Comparison of ENCODE assay signal across 19 cellular contexts in the genomic region with DNA sequence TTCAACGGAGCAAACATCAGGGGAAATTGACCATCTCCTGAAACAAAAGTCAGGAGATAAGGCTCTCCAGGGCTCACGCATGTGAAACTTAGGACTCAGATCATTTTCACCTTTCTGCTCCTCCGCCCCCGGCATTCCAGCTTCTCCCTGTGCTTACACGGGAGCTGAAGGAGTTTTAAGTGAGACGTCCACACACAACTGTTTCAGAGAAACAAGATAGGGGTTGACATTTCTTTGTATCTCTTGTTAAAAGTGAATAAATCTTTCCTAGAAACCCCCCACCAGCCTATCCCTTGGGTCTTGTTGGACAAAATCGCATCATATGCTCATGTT. TPM values are rescaled to one million over a fixed set of nuclear protein-coding genes. Genes with fewer than 3 reads are reported as not detected.
DNase-seq lines count a peak whose midpoint lies in the region; ATAC-seq and TF ChIP-seq lines count a peak whose summit lies in the region.
"Had no signal": no experiment of that assay in that cellular context is flagged by ENCODE, and none has a peak within 500 bp of the region (broad histone marks: within the 10 kb centered on the region; RNA-seq: fewer than 3 reads in every experiment).

No MANE protein-coding gene starts in this region.

- H3K4me1 ChIP-seq in GM23338 (ENCODE audit: insufficient read depth) (peaks cover 28% of the 10 kb centered on the region), HUES64 (ENCODE audit: insufficient read depth, low read length) (peaks cover 25% of the 10 kb centered on the region), iPS-20b (ENCODE audit: insufficient read depth, low read length) (peaks cover 22% of the 10 kb centered on the region), parathyroid adenoma (peaks cover 7% of the 10 kb centered on the region)
- H3K4me1 ChIP-seq: SJCRH30 had no signal

- H3K9me2 ChIP-seq in GM23338 (ENCODE audit: insufficient read depth) = peaks cover 6% of the 10 kb centered on the region; the same call in 1 of the 2 replicates

- H3K36me3 ChIP-seq in GM23338 (ENCODE audit: insufficient read depth) = no peaks in the 10 kb centered on the region
- no peaks in the 10 kb centered on the region for H3K36me3 ChIP-seq in HUES64 (ENCODE audit: insufficient read depth, low read length)
- H3K36me3 ChIP-seq in iPS-20b (ENCODE audit: insufficient read depth, low read depth, low read length) = no peaks in the 10 kb centered on the region
- no peaks in the 10 kb centered on the region for H3K36me3 ChIP-seq in parathyroid adenoma (ENCODE audit: control insufficient read depth, insufficient read depth, low read length)
- H3K36me3 ChIP-seq: SJCRH30 had no signal

- H4K20me1 ChIP-seq in GM23338 (replicated peaks; ENCODE audit: insufficient read depth) = no peaks in the 10 kb centered on the region

- H3K9ac ChIP-seq in HUES64 (ENCODE audit: low read depth, low read length) (no peak overlapping the region), iPS-20b (ENCODE audit: low read depth, low read length) (peak overlapping the region; percentile 7; the same call in 1 of the 2 replicates), parathyroid adenoma (no peak overlapping the region)

- WGBS in HUES64 = 65% methylated on average over 7 of the region's 7 CpGs

- H3K9me3 ChIP-seq in HUES64 (ENCODE audit: insufficient read depth, low read depth, low read length) (no peaks in the 10 kb centered on the region), iPS-20b (ENCODE audit: insufficient read depth, low read depth, low read length) (no peaks in the 10 kb centered on the region), parathyroid adenoma (ENCODE audit: control insufficient read depth, low read length) (no peaks in the 10 kb centered on the region)
- H3K9me3 ChIP-seq: SJCRH30 had no signal

- H3K27ac Mint-ChIP-seq in GM23338 = peak overlapping the region; percentile 17; the same call in 1 of the 2 replicates
- H3K27ac Mint-ChIP-seq: CD8-positive, alpha-beta T cell had no signal

- H3K27me3 ChIP-seq in GM23338 (ENCODE audit: insufficient read depth) (no peaks in the 10 kb centered on the region), HUES64 (ENCODE audit: insufficient read depth, low read length) (no peaks in the 10 kb centered on the region), iPS-20b (ENCODE audit: insufficient read depth, low read length) (peaks cover 7% of the 10 kb centered on the region; the same call in 1 of the 2 replicates), parathyroid adenoma (ENCODE audit: control insufficient read depth, insufficient read depth, low read length) (no peaks in the 10 kb centered on the region)
- H3K27me3 ChIP-seq: SJCRH30 had no signal

- H3K4me3 Mint-ChIP-seq in GM23338 = no peak overlapping the region
- H3K4me3 Mint-ChIP-seq: CD8-positive, alpha-beta T cell had no signal

- TF ChIP-seq CTCF in GM23338 (conservative IDR thresholded peaks at IDR 0.05; ENCODE audit: low read depth in 2 of 2) (no peak), parathyroid adenoma (IDR thresholded peaks at IDR 0.05) (no peak)

- H3K4me3 ChIP-seq in GM23338 (no peak overlapping the region; the same call in 1 of the 2 replicates), HUES64 (ENCODE audit: low read length) (no peak overlapping the region), iPS-20b (ENCODE audit: low read length) (peak overlapping the region; percentile 29; the same call in 1 of the 2 replicates), parathyroid adenoma (ENCODE audit: low read depth, low read length) (no peak overlapping the region)
- H3K4me3 ChIP-seq: SJCRH30 had no signal

- no peak for DNase-seq in GM23338 (ENCODE audit: low spot score)
- no peak for DNase-seq in activated CD4-positive, alpha-beta T cell treated with anti-CD3 and anti-CD28 coated beads for 4 hours
- DNase-seq in NOMO-1 (lab: John Stamatoyannopoulos, UW; ENCODE audit: unreplicated experiment in 2 of 2) = no peak
- DNase-seq: AML-193; C1 segment of cervical spinal cord; CD8-positive, alpha-beta T cell; GDM1; GOT3; KG1; NCI-H1436 treated with DMSO at 0.1 percent for 48 hours; NCI-H2171; NCI-H524 treated with DMSO at 0.1 percent for 48 hours; NCI-H82; OCI-M1; SJCRH30 had no signal

- H3K27me3 Mint-ChIP-seq in GM23338 (ENCODE audit: insufficient read depth, low read depth, poor library complexity) = peaks cover 12% of the 10 kb centered on the region

- H3K4me1 Mint-ChIP-seq in GM23338 = peaks cover 34% of the 10 kb centered on the region

- H3K79me2 ChIP-seq in GM23338 (replicated peaks; ENCODE audit: insufficient read depth) = no peaks in the 10 kb centered on the region
- no peaks in the 10 kb centered on the region for H3K79me2 ChIP-seq in parathyroid adenoma

- H3K9me3 Mint-ChIP-seq in GM23338 = no peaks in the 10 kb centered on the region; the same call in 2 of the 3 replicates
- H3K9me3 Mint-ChIP-seq: CD8-positive, alpha-beta T cell had no signal

- H2AFZ ChIP-seq in GM23338 (peak overlapping the region; percentile 11), parathyroid adenoma (peak overlapping the region; percentile 44)

- H3F3A ChIP-seq in GM23338 (replicated peaks; ENCODE audit: low read depth) = no peaks in the 10 kb centered on the region; the same call in none of the 2 replicates

- no peak overlapping the region for H3K27ac ChIP-seq in GM23338 (ENCODE audit: low read depth)
- peak overlapping the region; percentile 20; the same call in 1 of the 2 replicates for H3K27ac ChIP-seq in HUES64 (ENCODE audit: low read depth, low read length)
- no peak overlapping the region for H3K27ac ChIP-seq in iPS-20b (ENCODE audit: low read length)
- peak overlapping the region; percentile 20 for H3K27ac ChIP-seq in parathyroid adenoma
- H3K27ac ChIP-seq: SJCRH30 had no signal

- ATAC-seq in GM23338 (peak; percentile 37), HG02973 (IDR thresholded peaks at IDR 0.05; ENCODE audit: unreplicated experiment) (no peak)
- ATAC-seq: CD8-positive, alpha-beta T cell had no signal

- no peaks in the 10 kb centered on the region for H3K36me3 Mint-ChIP-seq in GM23338 (ENCODE audit: low read depth)
- H3K36me3 Mint-ChIP-seq: CD8-positive, alpha-beta T cell had no signal

- peak overlapping the region; percentile 19 for H3K4me2 ChIP-seq in GM23338
- no peak overlapping the region for H3K4me2 ChIP-seq in parathyroid adenoma (ENCODE audit: low read length)

TF ChIP-seq in GM23338, 12 proteins besides CTCF, POLR2A, EP300 and RAD21:
- TF ChIP-seq ZNF331 (CRISPR knock-in tag; IDR thresholded peaks at IDR 0.05; ENCODE audit: low read depth) = no peak
- TF ChIP-seq STAT1 (IDR thresholded peaks at IDR 0.05; ENCODE audit: unreplicated experiment) = no peak
- no peak for TF ChIP-seq CREB1 (CRISPR knock-in tag; IDR thresholded peaks at IDR 0.05; ENCODE audit: low read depth)
- no peak for TF ChIP-seq EZH2phosphoT487 (IDR thresholded peaks at IDR 0.05; ENCODE audit: unreplicated experiment)
- TF ChIP-seq POLR2AphosphoS5 (IDR thresholded peaks at IDR 0.05; ENCODE audit: low read depth) = no peak
- no peak for TF ChIP-seq EZH2 (IDR thresholded peaks at IDR 0.05; ENCODE audit: low read depth, unreplicated experiment)
- TF ChIP-seq, protein P1, sequence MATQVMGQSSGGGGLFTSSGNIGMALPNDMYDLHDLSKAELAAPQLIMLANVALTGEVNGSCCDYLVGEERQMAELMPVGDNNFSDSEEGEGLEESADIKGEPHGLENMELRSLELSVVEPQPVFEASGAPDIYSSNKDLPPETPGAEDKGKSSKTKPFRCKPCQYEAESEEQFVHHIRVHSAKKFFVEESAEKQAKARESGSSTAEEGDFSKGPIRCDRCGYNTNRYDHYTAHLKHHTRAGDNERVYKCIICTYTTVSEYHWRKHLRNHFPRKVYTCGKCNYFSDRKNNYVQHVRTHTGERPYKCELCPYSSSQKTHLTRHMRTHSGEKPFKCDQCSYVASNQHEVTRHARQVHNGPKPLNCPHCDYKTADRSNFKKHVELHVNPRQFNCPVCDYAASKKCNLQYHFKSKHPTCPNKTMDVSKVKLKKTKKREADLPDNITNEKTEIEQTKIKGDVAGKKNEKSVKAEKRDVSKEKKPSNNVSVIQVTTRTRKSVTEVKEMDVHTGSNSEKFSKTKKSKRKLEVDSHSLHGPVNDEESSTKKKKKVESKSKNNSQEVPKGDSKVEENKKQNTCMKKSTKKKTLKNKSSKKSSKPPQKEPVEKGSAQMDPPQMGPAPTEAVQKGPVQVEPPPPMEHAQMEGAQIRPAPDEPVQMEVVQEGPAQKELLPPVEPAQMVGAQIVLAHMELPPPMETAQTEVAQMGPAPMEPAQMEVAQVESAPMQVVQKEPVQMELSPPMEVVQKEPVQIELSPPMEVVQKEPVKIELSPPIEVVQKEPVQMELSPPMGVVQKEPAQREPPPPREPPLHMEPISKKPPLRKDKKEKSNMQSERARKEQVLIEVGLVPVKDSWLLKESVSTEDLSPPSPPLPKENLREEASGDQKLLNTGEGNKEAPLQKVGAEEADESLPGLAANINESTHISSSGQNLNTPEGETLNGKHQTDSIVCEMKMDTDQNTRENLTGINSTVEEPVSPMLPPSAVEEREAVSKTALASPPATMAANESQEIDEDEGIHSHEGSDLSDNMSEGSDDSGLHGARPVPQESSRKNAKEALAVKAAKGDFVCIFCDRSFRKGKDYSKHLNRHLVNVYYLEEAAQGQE (IDR thresholded peaks at IDR 0.05; ENCODE audit: unreplicated experiment) = no peak
- TF ChIP-seq ZNF114 (CRISPR knock-in tag; IDR thresholded peaks at IDR 0.05) = no peak
- TF ChIP-seq, protein P2, sequence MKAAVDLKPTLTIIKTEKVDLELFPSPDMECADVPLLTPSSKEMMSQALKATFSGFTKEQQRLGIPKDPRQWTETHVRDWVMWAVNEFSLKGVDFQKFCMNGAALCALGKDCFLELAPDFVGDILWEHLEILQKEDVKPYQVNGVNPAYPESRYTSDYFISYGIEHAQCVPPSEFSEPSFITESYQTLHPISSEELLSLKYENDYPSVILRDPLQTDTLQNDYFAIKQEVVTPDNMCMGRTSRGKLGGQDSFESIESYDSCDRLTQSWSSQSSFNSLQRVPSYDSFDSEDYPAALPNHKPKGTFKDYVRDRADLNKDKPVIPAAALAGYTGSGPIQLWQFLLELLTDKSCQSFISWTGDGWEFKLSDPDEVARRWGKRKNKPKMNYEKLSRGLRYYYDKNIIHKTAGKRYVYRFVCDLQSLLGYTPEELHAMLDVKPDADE (IDR thresholded peaks at IDR 0.05) = no peak

RNA-seq across cellular contexts. Expression of a gene that starts 46.1 kb away (rescaled TPM):
- total RNA-seq in GM23338 (2014; rRNA removed; shearing (Covaris generic)) = 4.3 and 4.4 TPM in 2 replicates
- polyA plus RNA-seq in GM23338 (2016; fragmentation: Nextera tagmentation; extraction: Ambion mirVana) = 3.3 and 4.8 TPM in 2 replicates
- 0.75 TPM for polyA plus RNA-seq in HUES64 (2013, experiment 1 of 2)
- 0.82 TPM for polyA plus RNA-seq in HUES64 (2013, experiment 2 of 2)

Comparison
In these comparisons a context has a peak if more than half of its experiments do, and no peak if none do; other contexts are left out.
1. H3K27ac ChIP-seq: peak in HUES64 (single experiment) and parathyroid adenoma (single experiment); none in GM23338 (single experiment) and iPS-20b (single experiment).